ENCODE assay signal across 9 cellular contexts in the genomic region with DNA sequence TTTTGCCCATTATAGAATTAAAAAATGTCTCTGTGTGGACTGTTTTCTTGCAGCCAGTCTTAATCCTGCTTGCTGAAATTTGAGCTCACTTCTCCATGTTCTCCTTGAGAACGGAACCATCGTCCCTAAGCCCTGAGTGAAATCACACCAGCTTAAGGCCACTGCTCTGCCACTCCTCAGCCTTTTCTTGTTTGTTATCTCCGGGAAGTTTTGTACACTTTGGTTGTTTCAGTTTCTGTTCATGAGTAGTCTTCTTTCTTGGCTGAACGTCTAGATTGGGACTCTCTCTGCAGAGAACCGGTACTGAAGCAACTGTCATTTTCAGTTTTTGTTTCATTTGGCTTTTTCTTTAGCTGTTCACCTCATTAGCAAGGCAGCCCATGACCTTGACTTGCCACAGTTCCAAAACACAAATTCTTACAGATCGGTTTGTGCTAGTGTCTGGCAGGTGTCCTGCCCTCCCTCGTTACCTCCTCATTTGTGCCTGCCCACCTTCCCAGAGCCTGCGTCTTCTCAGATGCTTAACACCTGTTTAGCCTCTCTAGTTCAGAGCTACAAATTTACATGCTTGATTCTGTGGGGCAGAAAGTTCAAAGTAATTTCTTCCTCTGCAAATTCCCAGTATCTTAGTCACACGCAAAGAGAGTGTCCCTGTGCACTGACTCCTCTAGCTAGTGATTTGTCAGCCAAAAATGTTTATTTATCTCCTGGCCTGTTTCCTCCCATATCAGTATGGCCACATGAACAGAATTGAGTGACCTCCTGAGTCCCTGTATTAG. TPM values are rescaled to one million over a fixed set of nuclear protein-coding genes. Genes with fewer than 3 reads are reported as not detected.
DNase-seq lines count a peak whose midpoint lies in the region; ATAC-seq and TF ChIP-seq lines count a peak whose summit lies in the region.
"Had no signal": no experiment of that assay in that cellular context is flagged by ENCODE, and none has a peak within 500 bp of the region (broad histone marks: within the 10 kb centered on the region; RNA-seq: fewer than 3 reads in every experiment).

No MANE protein-coding gene starts in this region.

- H3K4me1 ChIP-seq in breast epithelium = no peaks in the 10 kb centered on the region

- H3K4me3 ChIP-seq in breast epithelium = peak overlapping the region in 2 of 3 donors; percentile 13 to 39
- H3K4me3 ChIP-seq: SJSA1 had no signal

- H3K4me3 Mint-ChIP-seq in naive thymus-derived CD8-positive, alpha-beta T cell = peak overlapping the region; percentile 75 to 84 (median 80)

- H3K9me3 ChIP-seq in breast epithelium = no peaks in the 10 kb centered on the region
- H3K9me3 ChIP-seq: SJSA1 had no signal

- peak; percentile 86 for DNase-seq in GM13976 (ENCODE audit: low spot score)
- DNase-seq in M059J (ENCODE audit: low read depth) = peak; percentile 84
- no peak for DNase-seq in breast epithelium (ENCODE audit: low spot score in 2 of 2)
- peak in 5 of 10 donors; percentile 3 to 61 (median 50) for DNase-seq in naive thymus-derived CD8-positive, alpha-beta T cell
- no peak for DNase-seq in SW 1271 (lab: John Stamatoyannopoulos, UW)
- no peak for DNase-seq in NCI-H1417 (lab: John Stamatoyannopoulos, UW)
- DNase-seq in cerebellar nuclear complex (lab: John Stamatoyannopoulos, UW) = no peak

- H3K36me3 Mint-ChIP-seq in naive thymus-derived CD8-positive, alpha-beta T cell = peaks cover 0 to 3% (median 0%) of the 10 kb centered on the region in 3 donors

- H3K36me3 ChIP-seq in breast epithelium = no peaks in the 10 kb centered on the region

- H3K9me3 Mint-ChIP-seq in naive thymus-derived CD8-positive, alpha-beta T cell = no peaks in the 10 kb centered on the region

- H3K27me3 ChIP-seq in breast epithelium = no peaks in the 10 kb centered on the region
- H3K27me3 ChIP-seq: SJSA1 had no signal

- H3K27ac Mint-ChIP-seq in naive thymus-derived CD8-positive, alpha-beta T cell = peak overlapping the region; percentile 54 to 97 (median 90)

- H3K27me3 Mint-ChIP-seq in naive thymus-derived CD8-positive, alpha-beta T cell = no peaks in the 10 kb centered on the region

- POLR2A ChIA-PET in naive thymus-derived CD8-positive, alpha-beta T cell (lab: Charles Lee) = interaction anchor here (0.6 to 4.5 kb wide), 7 partner anchors 11 to 246 kb away, joined by 3 to 54 read pairs (median 3); partner anchors contain the start of genes COQ8A, ITPKB and PSEN2

- ATAC-seq in GM21717 (IDR thresholded peaks at IDR 0.05; ENCODE audit: unreplicated experiment) = peak; percentile 96
- peak; percentile 78 to 82 for ATAC-seq in naive thymus-derived CD8-positive, alpha-beta T cell

- TF ChIP-seq CTCF in GM13976 (IDR thresholded peaks at IDR 0.05; ENCODE audit: borderline replicate concordance, control extremely low read depth, extremely low read depth, insufficient read depth, missing control alignments) = no peak
- TF ChIP-seq CTCF in breast epithelium (IDR thresholded peaks at IDR 0.05) = no peak

- in situ Hi-C loops in GM13976 (cut with MboI; ENCODE audit: low sequenced_read_pairs, unreplicated experiment) = no loop called here

- H3K4me1 Mint-ChIP-seq in naive thymus-derived CD8-positive, alpha-beta T cell = peaks cover 25 to 55% (median 50%) of the 10 kb centered on the region in 4 donors

- peak overlapping the region in 1 of 2 donors; percentile 70 for H3K27ac ChIP-seq in breast epithelium
- H3K27ac ChIP-seq: SJSA1 had no signal

- TF ChIP-seq POLR2A in breast epithelium (IDR thresholded peaks at IDR 0.05) = no peak

- intact Hi-C loops in breast epithelium (cut with DNase I; ENCODE audit: low total_unique reads) = loop anchor here (5.0 kb wide), 1 partner anchor 1074 kb away; no protein-coding TSS in a partner anchor

RNA-seq across cellular contexts. Expression of gene PSEN2, which starts 12.4 kb away (rescaled TPM):
- 25.5 and 31.2 TPM in 2 replicates for total RNA-seq in M059J (2014; rRNA removed; shearing (Covaris generic))
- 10 to 100 TPM; 27.8 to 31.9 (median 27.9) TPM for total RNA-seq in breast epithelium
- 1 to 10 TPM; 3.7 to 3.9 TPM for total RNA-seq in naive thymus-derived CD8-positive, alpha-beta T cell
- 1 to 10 TPM; 1.5 to 3.8 (median 2.5) TPM for polyA plus RNA-seq in naive thymus-derived CD8-positive, alpha-beta T cell

RNA-seq across cellular contexts. Expression of gene COQ8A, which starts 57.3 kb away (rescaled TPM):
- total RNA-seq in M059J (2014; rRNA removed; shearing (Covaris generic)) = 4.2 and 9.7 TPM in 2 replicates
- total RNA-seq in breast epithelium = 100 to 1,000 TPM in 1 of 3 donors, 10 to 100 TPM in 2; 51.8 to 307 (median 60.6) TPM
- total RNA-seq in naive thymus-derived CD8-positive, alpha-beta T cell = 10 to 100 TPM; 77.9 to 78.6 TPM
- 10 to 100 TPM; 37.7 to 74.2 (median 63.8) TPM for polyA plus RNA-seq in naive thymus-derived CD8-positive, alpha-beta T cell

Comparison
In these comparisons a context has a peak if more than half of its experiments do, and no peak if none do; other contexts are left out.
1. DNase-seq: peak in GM13976 (single experiment) and M059J (single experiment); none in breast epithelium (0 of 2), SW 1271 (0 of 2), NCI-H1417 (0 of 3) and cerebellar nuclear complex (0 of 2).